ENCODE assay signal across 7 cellular contexts in genomic region chr3:122146466-122146865, GRCh38. TPM values are rescaled to one million over a fixed set of nuclear protein-coding genes. Genes with fewer than 3 reads are reported as not detected.
DNase-seq lines count a peak whose midpoint lies in the region; ATAC-seq lines count a peak whose summit lies in the region.

No MANE protein-coding gene starts in this region.

- 87% methylated on average over 3 of the region's 3 CpGs for WGBS in right cardiac atrium

- no peak overlapping the region for H3K4me3 ChIP-seq in right cardiac atrium (ENCODE audit: low read length)

- no peaks in the 10 kb centered on the region for H3K4me1 ChIP-seq in right cardiac atrium (ENCODE audit: control insufficient read depth, insufficient read depth, low read length)

- H3K27me3 Mint-ChIP-seq in activated T-cell treated with anti-CD3 and anti-CD28 coated beads, Interleukin-2, amount 50 U/mL, for 4 hours (ENCODE audit: low read depth) = peaks cover 10% of the 10 kb centered on the region

- H3K4me1 Mint-ChIP-seq in activated T-cell treated with anti-CD3 and anti-CD28 coated beads, Interleukin-2, amount 50 U/mL, for 4 hours (ENCODE audit: low read depth) = peaks cover 16% of the 10 kb centered on the region

- peaks cover 5% of the 10 kb centered on the region for H3K9me3 Mint-ChIP-seq in activated T-cell treated with anti-CD3 and anti-CD28 coated beads, Interleukin-2, amount 50 U/mL, for 4 hours

- no peaks in the 10 kb centered on the region for H3K36me3 Mint-ChIP-seq in activated T-cell treated with anti-CD3 and anti-CD28 coated beads, Interleukin-2, amount 50 U/mL, for 4 hours (ENCODE audit: insufficient read depth)

- H3K27me3 ChIP-seq in right cardiac atrium (ENCODE audit: control insufficient read depth, insufficient read depth) = no peaks in the 10 kb centered on the region

- ATAC-seq in GM19397 (IDR thresholded peaks at IDR 0.05; ENCODE audit: unreplicated experiment) (peak; percentile 64), HG03039 (IDR thresholded peaks at IDR 0.05; ENCODE audit: unreplicated experiment) (peak; percentile 92), right cardiac atrium (no peak)
- peak; percentile 96 to 97 for ATAC-seq in activated T-cell treated with anti-CD3 and anti-CD28 coated beads, Interleukin-2, amount 50 U/mL, for 4 hours

- no peak overlapping the region for H3K27ac ChIP-seq in right cardiac atrium (ENCODE audit: low read length)

- DNase-seq in activated T-cell treated with anti-CD3 and anti-CD28 coated beads, Interleukin-2, amount 50 U/mL, for 4 hours = no peak
- peak; percentile 22 to 66 (median 38) for DNase-seq in stimulated activated CD4-positive, alpha-beta T cell treated with anti-CD3 and anti-CD28 coated beads, TNF-alpha, amount 100 ng/mL, for 24 hours (ENCODE audit: low read depth in 3 of 3)
- DNase-seq in D341Med (ENCODE audit: low spot score) = no peak
- no peak for DNase-seq in right cardiac atrium
- no peak for DNase-seq in NCI-H774 (lab: John Stamatoyannopoulos, UW)

- intact Hi-C loops in right cardiac atrium (cut with DNase I) = no loop called here

- H3K4me3 Mint-ChIP-seq in activated T-cell treated with anti-CD3 and anti-CD28 coated beads, Interleukin-2, amount 50 U/mL, for 4 hours = no peak overlapping the region

- H3K9me3 ChIP-seq in right cardiac atrium (ENCODE audit: control insufficient read depth, low read length) = no peaks in the 10 kb centered on the region

RNA-seq across cellular contexts. Expression of gene CASR, which starts 37.0 kb away (rescaled TPM):
- total RNA-seq in activated T-cell treated with anti-CD3 and anti-CD28 coated beads, Interleukin-2, amount 50 U/mL, for 4 hours = under 1 TPM in 2 of 3 donors, not detected in 1; 0.08 to 0.16 TPM
- not detected for total RNA-seq in right cardiac atrium
- polyA plus RNA-seq in right cardiac atrium = not detected

Comparison
In these comparisons a context has a peak if more than half of its experiments do, and no peak if none do; other contexts are left out.
1. ATAC-seq: peak in GM19397 (single experiment), HG03039 (single experiment) and activated T-cell treated with anti-CD3 and anti-CD28 coated beads, Interleukin-2, amount 50 U/mL, for 4 hours (2 of 2); none in right cardiac atrium (0 of 2).
2. DNase-seq: peak in stimulated activated CD4-positive, alpha-beta T cell treated with anti-CD3 and anti-CD28 coated beads, TNF-alpha, amount 100 ng/mL, for 24 hours (3 of 3); none in activated T-cell treated with anti-CD3 and anti-CD28 coated beads, Interleukin-2, amount 50 U/mL, for 4 hours (single experiment), D341Med (single experiment), right cardiac atrium (0 of 3) and NCI-H774 (single experiment).